In genomic region chr11:66983275-66983924, GRCh38 we compare ENCODE assay signal across 3 cellular contexts.
TF ChIP-seq lines count a peak whose summit lies in the region.

No MANE protein-coding gene starts in this region.

TF ChIP-seq in SK-N-SH, 30 proteins besides CTCF, POLR2A, EP300 and RAD21:
- no peak for TF ChIP-seq MAX (IDR thresholded peaks at IDR 0.05; ENCODE audit: low read depth)
- no peak for TF ChIP-seq MEF2A (IDR thresholded peaks at IDR 0.05; ENCODE audit: borderline replicate concordance, low read depth)
- TF ChIP-seq YY1 (IDR thresholded peaks at IDR 0.05; ENCODE audit: low read depth) = no peak
- TF ChIP-seq USF2 (IDR thresholded peaks at IDR 0.05; ENCODE audit: borderline replicate concordance, low read depth, low read length) = no peak
- no peak for TF ChIP-seq EZH2phosphoT487 (IDR thresholded peaks at IDR 0.05; ENCODE audit: borderline replicate concordance, low read depth)
- TF ChIP-seq IRF3 (IDR thresholded peaks at IDR 0.05; ENCODE audit: low read depth, low read length) = no peak
- no peak for TF ChIP-seq NFIC (IDR thresholded peaks at IDR 0.05; ENCODE audit: borderline replicate concordance)
- no peak for TF ChIP-seq JUND (IDR thresholded peaks at IDR 0.05)
- TF ChIP-seq FOXJ3 (CRISPR knock-in tag; IDR thresholded peaks at IDR 0.05) = no peak
- TF ChIP-seq RFX5 (IDR thresholded peaks at IDR 0.05; ENCODE audit: low read length) = no peak
- no peak for TF ChIP-seq SIN3A (IDR thresholded peaks at IDR 0.05; ENCODE audit: borderline replicate concordance, low read depth, low read length)
- no peak for TF ChIP-seq REST (IDR thresholded peaks at IDR 0.05; ENCODE audit: low read depth, low read length)
- no peak for TF ChIP-seq GABPA (IDR thresholded peaks at IDR 0.05; ENCODE audit: low read depth)
- TF ChIP-seq FOXM1 (IDR thresholded peaks at IDR 0.05; ENCODE audit: low read depth) = no peak
- TF ChIP-seq NRF1 (IDR thresholded peaks at IDR 0.05; ENCODE audit: low read depth, low read length) = no peak

TF ChIP-seq in SK-N-SH treated with all-trans-retinoic acid at 6 μM for 48 hours, 23 proteins besides CTCF, POLR2A, EP300 and RAD21:
- TF ChIP-seq ZNF565 (CRISPR knock-in tag; conservative IDR thresholded peaks at IDR 0.05; ENCODE audit: low read depth) (no peak), PATZ1 (CRISPR knock-in tag; IDR thresholded peaks at IDR 0.05; ENCODE audit: borderline replicate concordance) (no peak), CREB5 (CRISPR knock-in tag; IDR thresholded peaks at IDR 0.05; ENCODE audit: low read depth) (no peak), ZNF8 (CRISPR knock-in tag; IDR thresholded peaks at IDR 0.05) (no peak), ZFP3 (CRISPR knock-in tag; IDR thresholded peaks at IDR 0.05) (no peak), OSR1 (CRISPR knock-in tag; IDR thresholded peaks at IDR 0.05) (no peak), PPARA (CRISPR knock-in tag; IDR thresholded peaks at IDR 0.05; ENCODE audit: borderline replicate concordance) (no peak)

TF ChIP-seq in IMR-90, 13 proteins besides CTCF, POLR2A, EP300 and RAD21:
- TF ChIP-seq CHD1 (IDR thresholded peaks at IDR 0.05; ENCODE audit: low read depth, low read length) (no peak), MAZ (IDR thresholded peaks at IDR 0.05; ENCODE audit: borderline replicate concordance, low read depth, low read length) (no peak), MXI1 (IDR thresholded peaks at IDR 0.05; ENCODE audit: borderline replicate concordance, low read depth, low read length) (no peak), USF2 (IDR thresholded peaks at IDR 0.05; ENCODE audit: low read depth, low read length) (no peak), NFE2L2 (IDR thresholded peaks at IDR 0.05; ENCODE audit: low read depth, low read length) (no peak)
